ENCODE assay signal across 2 cellular contexts in genomic region chr7:5519515-5519928, GRCh38.
TF ChIP-seq lines count a peak whose summit lies in the region.

No MANE protein-coding gene starts in this region.

TF ChIP-seq in GM23338, 12 proteins besides CTCF, POLR2A, EP300 and RAD21:
- TF ChIP-seq ZNF462 (CRISPR knock-in tag; IDR thresholded peaks at IDR 0.05) (no peak), ETS1 (IDR thresholded peaks at IDR 0.05) (no peak), ZNF331 (CRISPR knock-in tag; IDR thresholded peaks at IDR 0.05; ENCODE audit: low read depth) (no peak), ZNF114 (CRISPR knock-in tag; IDR thresholded peaks at IDR 0.05) (no peak), EZH2phosphoT487 (IDR thresholded peaks at IDR 0.05; ENCODE audit: unreplicated experiment) (no peak), NANOG (IDR thresholded peaks at IDR 0.05; ENCODE audit: borderline replicate concordance) (no peak), POLR2AphosphoS5 (IDR thresholded peaks at IDR 0.05; ENCODE audit: low read depth) (no peak), CREB1 (CRISPR knock-in tag; IDR thresholded peaks at IDR 0.05; ENCODE audit: low read depth) (no peak), JUNB (IDR thresholded peaks at IDR 0.05; ENCODE audit: unreplicated experiment) (no peak), EZH2 (IDR thresholded peaks at IDR 0.05; ENCODE audit: low read depth, unreplicated experiment) (no peak), STAT1 (IDR thresholded peaks at IDR 0.05; ENCODE audit: unreplicated experiment) (no peak)
- TF ChIP-seq, protein P1, sequence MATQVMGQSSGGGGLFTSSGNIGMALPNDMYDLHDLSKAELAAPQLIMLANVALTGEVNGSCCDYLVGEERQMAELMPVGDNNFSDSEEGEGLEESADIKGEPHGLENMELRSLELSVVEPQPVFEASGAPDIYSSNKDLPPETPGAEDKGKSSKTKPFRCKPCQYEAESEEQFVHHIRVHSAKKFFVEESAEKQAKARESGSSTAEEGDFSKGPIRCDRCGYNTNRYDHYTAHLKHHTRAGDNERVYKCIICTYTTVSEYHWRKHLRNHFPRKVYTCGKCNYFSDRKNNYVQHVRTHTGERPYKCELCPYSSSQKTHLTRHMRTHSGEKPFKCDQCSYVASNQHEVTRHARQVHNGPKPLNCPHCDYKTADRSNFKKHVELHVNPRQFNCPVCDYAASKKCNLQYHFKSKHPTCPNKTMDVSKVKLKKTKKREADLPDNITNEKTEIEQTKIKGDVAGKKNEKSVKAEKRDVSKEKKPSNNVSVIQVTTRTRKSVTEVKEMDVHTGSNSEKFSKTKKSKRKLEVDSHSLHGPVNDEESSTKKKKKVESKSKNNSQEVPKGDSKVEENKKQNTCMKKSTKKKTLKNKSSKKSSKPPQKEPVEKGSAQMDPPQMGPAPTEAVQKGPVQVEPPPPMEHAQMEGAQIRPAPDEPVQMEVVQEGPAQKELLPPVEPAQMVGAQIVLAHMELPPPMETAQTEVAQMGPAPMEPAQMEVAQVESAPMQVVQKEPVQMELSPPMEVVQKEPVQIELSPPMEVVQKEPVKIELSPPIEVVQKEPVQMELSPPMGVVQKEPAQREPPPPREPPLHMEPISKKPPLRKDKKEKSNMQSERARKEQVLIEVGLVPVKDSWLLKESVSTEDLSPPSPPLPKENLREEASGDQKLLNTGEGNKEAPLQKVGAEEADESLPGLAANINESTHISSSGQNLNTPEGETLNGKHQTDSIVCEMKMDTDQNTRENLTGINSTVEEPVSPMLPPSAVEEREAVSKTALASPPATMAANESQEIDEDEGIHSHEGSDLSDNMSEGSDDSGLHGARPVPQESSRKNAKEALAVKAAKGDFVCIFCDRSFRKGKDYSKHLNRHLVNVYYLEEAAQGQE (IDR thresholded peaks at IDR 0.05; ENCODE audit: unreplicated experiment): no peak

TF ChIP-seq in SK-N-SH treated with all-trans-retinoic acid at 6 μM for 48 hours, 23 proteins besides CTCF, POLR2A, EP300 and RAD21:
- TF ChIP-seq ARNTL (CRISPR knock-in tag; IDR thresholded peaks at IDR 0.05; ENCODE audit: borderline replicate concordance, low read depth) (no peak), OSR1 (CRISPR knock-in tag; IDR thresholded peaks at IDR 0.05) (no peak), RARB (CRISPR knock-in tag; IDR thresholded peaks at IDR 0.05) (no peak), ZNF70 (CRISPR knock-in tag; IDR thresholded peaks at IDR 0.05) (no peak), CSRNP3 (CRISPR knock-in tag; IDR thresholded peaks at IDR 0.05) (no peak), ZNF565 (CRISPR knock-in tag; conservative IDR thresholded peaks at IDR 0.05; ENCODE audit: low read depth) (no peak), SNAI2 (CRISPR knock-in tag; IDR thresholded peaks at IDR 0.05) (no peak)
- TF ChIP-seq, protein P2, sequence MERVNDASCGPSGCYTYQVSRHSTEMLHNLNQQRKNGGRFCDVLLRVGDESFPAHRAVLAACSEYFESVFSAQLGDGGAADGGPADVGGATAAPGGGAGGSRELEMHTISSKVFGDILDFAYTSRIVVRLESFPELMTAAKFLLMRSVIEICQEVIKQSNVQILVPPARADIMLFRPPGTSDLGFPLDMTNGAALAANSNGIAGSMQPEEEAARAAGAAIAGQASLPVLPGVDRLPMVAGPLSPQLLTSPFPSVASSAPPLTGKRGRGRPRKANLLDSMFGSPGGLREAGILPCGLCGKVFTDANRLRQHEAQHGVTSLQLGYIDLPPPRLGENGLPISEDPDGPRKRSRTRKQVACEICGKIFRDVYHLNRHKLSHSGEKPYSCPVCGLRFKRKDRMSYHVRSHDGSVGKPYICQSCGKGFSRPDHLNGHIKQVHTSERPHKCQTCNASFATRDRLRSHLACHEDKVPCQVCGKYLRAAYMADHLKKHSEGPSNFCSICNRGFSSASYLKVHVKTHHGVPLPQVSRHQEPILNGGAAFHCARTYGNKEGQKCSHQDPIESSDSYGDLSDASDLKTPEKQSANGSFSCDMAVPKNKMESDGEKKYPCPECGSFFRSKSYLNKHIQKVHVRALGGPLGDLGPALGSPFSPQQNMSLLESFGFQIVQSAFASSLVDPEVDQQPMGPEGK (CRISPR knock-in tag; IDR thresholded peaks at IDR 0.05; ENCODE audit: borderline replicate concordance): no peak
TF ChIP-seq in SK-N-SH treated with all-trans-retinoic acid at 6 μM for 48 hours: peak in this region for 0.
